ENCODE assay signal across 19 cellular contexts in the genomic region with DNA sequence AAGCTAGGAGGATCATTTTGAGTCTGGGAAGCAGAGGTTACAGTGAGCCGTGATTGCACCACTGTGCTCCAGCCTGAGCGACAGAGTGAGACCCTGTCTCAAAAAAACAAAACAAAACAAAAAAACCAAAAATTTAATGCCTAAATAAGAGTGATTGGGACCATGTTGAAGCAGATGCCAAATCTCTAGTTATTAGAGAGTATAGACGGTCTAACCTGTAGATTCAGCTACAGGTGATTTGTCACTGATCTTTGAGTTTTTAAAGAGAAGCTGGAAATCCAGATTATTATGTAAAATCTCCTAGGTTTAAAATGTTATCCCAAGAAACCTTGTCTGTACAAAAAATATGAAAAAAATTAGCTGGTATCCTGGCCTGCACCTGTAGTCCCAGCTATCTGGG. TPM values are rescaled to one million over a fixed set of nuclear protein-coding genes. Genes with fewer than 3 reads are reported as not detected.
DNase-seq lines count a peak whose midpoint lies in the region; ATAC-seq and TF ChIP-seq lines count a peak whose summit lies in the region.
"Had no signal": no experiment of that assay in that cellular context is flagged by ENCODE, and none has a peak within 500 bp of the region (broad histone marks: within the 10 kb centered on the region; RNA-seq: fewer than 3 reads in every experiment).

No MANE protein-coding gene starts in this region.

- ATAC-seq in effector memory CD8-positive, alpha-beta T cell (replicated peaks), result no peak
- no peak for ATAC-seq in GM18867 (IDR thresholded peaks at IDR 0.05; ENCODE audit: unreplicated experiment)

- H3K4me3 ChIP-seq in HEK293 (ENCODE audit: low read depth, low read length), result no peak overlapping the region
- H3K4me3 ChIP-seq: BLaER1, HAP-1 had no signal

- no peaks in the 10 kb centered on the region for H3K27me3 Mint-ChIP-seq in activated CD4-positive, alpha-beta T cell treated with anti-CD3 and anti-CD28 coated beads, Interleukin-2, amount 10 ng/mL, durations not matched to agents 24 days and 14 days
- H3K27me3 Mint-ChIP-seq in effector memory CD8-positive, alpha-beta T cell, result no peaks in the 10 kb centered on the region
- H3K27me3 Mint-ChIP-seq: B cell; CD4-positive, CD25-positive, alpha-beta regulatory T cell; CD8-positive, alpha-beta memory T cell had no signal

- CTCF ChIA-PET in HEK293 (lab: Yijun Ruan, JAX), result interaction anchor here (0.8 to 1.9 kb wide), 2 partner anchors 13 to 55 kb away, joined by 3 to 10 read pairs; no protein-coding TSS in a partner anchor

- H3K4me1 Mint-ChIP-seq in activated CD4-positive, alpha-beta T cell treated with anti-CD3 and anti-CD28 coated beads, Interleukin-2, amount 10 ng/mL, durations not matched to agents 24 days and 14 days, result peaks cover 34% of the 10 kb centered on the region
- peaks cover 34 to 59% of the 10 kb centered on the region in 2 donors for H3K4me1 Mint-ChIP-seq in effector memory CD8-positive, alpha-beta T cell (ENCODE audit: low read depth in 2 of 2)

- intact Hi-C loops in activated CD4-positive, alpha-beta T cell treated with anti-CD3 and anti-CD28 coated beads, Interleukin-2, amount 10 ng/mL, durations not matched to agents 24 days and 14 days (cut with micrococcal nuclease), result no loop called here

- H3K4me1 ChIP-seq in HEK293 (ENCODE audit: control insufficient read depth, insufficient read depth, low read length), result no peaks in the 10 kb centered on the region
- H3K4me1 ChIP-seq: HAP-1 had no signal

- peaks cover 48% of the 10 kb centered on the region for H3K36me3 Mint-ChIP-seq in activated CD4-positive, alpha-beta T cell treated with anti-CD3 and anti-CD28 coated beads, Interleukin-2, amount 10 ng/mL, durations not matched to agents 24 days and 14 days (ENCODE audit: low read depth)
- H3K36me3 Mint-ChIP-seq in effector memory CD8-positive, alpha-beta T cell (ENCODE audit: insufficient read depth), result peaks cover 58% of the 10 kb centered on the region

- DNase-seq in activated CD4-positive, alpha-beta T cell treated with anti-CD3 and anti-CD28 coated beads, Interleukin-2, amount 10 ng/mL, durations not matched to agents 24 days and 14 days, result no peak
- DNase-seq in activated CD4-positive, alpha-beta T cell treated with anti-CD3 and anti-CD28 coated beads, Interleukin-2, amount 50 U/mL, for 48 hours, result no peak
- no peak for DNase-seq in effector memory CD8-positive, alpha-beta T cell
- DNase-seq in islet precursor cell, result no peak
- DNase-seq: CD4-positive, CD25-positive, alpha-beta regulatory T cell; CD8-positive, alpha-beta memory T cell; DMS53; DMS79 treated with DMSO at 0.1 percent for 48 hours; GF-D8; GOT3 had no signal

- peaks cover 31 to 69% of the 10 kb centered on the region in 2 experiments for H3K36me3 ChIP-seq in HEK293 (ENCODE audit: control insufficient read depth in 2 of 2, insufficient read depth in 1 of 2, low read length in 2 of 2)

- POLR2A ChIA-PET in HEK293 (lab: Yijun Ruan, JAX), result interaction anchor here (0.9 to 1.1 kb wide), 2 partner anchors 19 to 29 kb away, joined by 3 to 4 read pairs; no protein-coding TSS in a partner anchor

- H3K27ac Mint-ChIP-seq in activated CD4-positive, alpha-beta T cell treated with anti-CD3 and anti-CD28 coated beads, Interleukin-2, amount 10 ng/mL, durations not matched to agents 24 days and 14 days, result peak overlapping the region; percentile 19
- peak overlapping the region; percentile 1 to 17 for H3K27ac Mint-ChIP-seq in effector memory CD8-positive, alpha-beta T cell
- H3K27ac Mint-ChIP-seq: B cell had no signal

- H3K4me3 Mint-ChIP-seq in activated CD4-positive, alpha-beta T cell treated with anti-CD3 and anti-CD28 coated beads, Interleukin-2, amount 10 ng/mL, durations not matched to agents 24 days and 14 days, result no peak overlapping the region
- no peak overlapping the region for H3K4me3 Mint-ChIP-seq in effector memory CD8-positive, alpha-beta T cell
- H3K4me3 Mint-ChIP-seq: B cell; CD8-positive, alpha-beta memory T cell had no signal

- no peaks in the 10 kb centered on the region for H3K9me3 Mint-ChIP-seq in activated CD4-positive, alpha-beta T cell treated with anti-CD3 and anti-CD28 coated beads, Interleukin-2, amount 10 ng/mL, durations not matched to agents 24 days and 14 days
- H3K9me3 Mint-ChIP-seq in effector memory CD8-positive, alpha-beta T cell, result no peaks in the 10 kb centered on the region
- H3K9me3 Mint-ChIP-seq: CD4-positive, CD25-positive, alpha-beta regulatory T cell; CD8-positive, alpha-beta memory T cell had no signal

- no peaks in the 10 kb centered on the region for H3K9me3 ChIP-seq in HEK293 (ENCODE audit: control insufficient read depth, insufficient read depth, low read depth, low read length)
- H3K9me3 ChIP-seq: HAP-1 had no signal

- no peak for TF ChIP-seq CTCF in HEK293 (tag by site-specific recombination; IDR thresholded peaks at IDR 0.05)

- no peak overlapping the region for H3K27ac ChIP-seq in HEK293 (ENCODE audit: extremely low read depth, low read depth, low read length)
- H3K27ac ChIP-seq: 22Rv1, BLaER1, C4-2B had no signal

TF ChIP-seq in HEK293, 187 proteins besides CTCF, POLR2A, EP300 and RAD21:
- TF ChIP-seq ZNF280D (tag by site-specific recombination; IDR thresholded peaks at IDR 0.05), result no peak
- TF ChIP-seq ZBTB44 (tag by site-specific recombination; IDR thresholded peaks at IDR 0.05), result no peak
- peak; percentile 85 for TF ChIP-seq SCRT2 (tag by site-specific recombination; IDR thresholded peaks at IDR 0.05)
- TF ChIP-seq SCRT1 (tag by site-specific recombination; IDR thresholded peaks at IDR 0.05; ENCODE audit: borderline replicate concordance), result peak; percentile 89

RNA-seq across cellular contexts. Expression of gene HDAC1, which starts 11.5 kb away (rescaled TPM):
- total RNA-seq in activated CD4-positive, alpha-beta T cell treated with anti-CD3 and anti-CD28 coated beads, Interleukin-2, amount 10 ng/mL, durations not matched to agents 24 days and 14 days, result 181 and 184 TPM in 2 replicates

RNA-seq across cellular contexts. Expression of gene MARCKSL1, which starts 32.7 kb away (rescaled TPM):
- total RNA-seq in activated CD4-positive, alpha-beta T cell treated with anti-CD3 and anti-CD28 coated beads, Interleukin-2, amount 10 ng/mL, durations not matched to agents 24 days and 14 days, result 34.8 and 36.6 TPM in 2 replicates

RNA-seq across cellular contexts. Expression of gene LCK, which starts 52.3 kb away (rescaled TPM):
- total RNA-seq in activated CD4-positive, alpha-beta T cell treated with anti-CD3 and anti-CD28 coated beads, Interleukin-2, amount 10 ng/mL, durations not matched to agents 24 days and 14 days, result 240 and 248 TPM in 2 replicates
- total RNA-seq: G401 had no signal

RNA-seq across cellular contexts. Expression of gene FAM167B, which starts 56.3 kb away (rescaled TPM):
- total RNA-seq in activated CD4-positive, alpha-beta T cell treated with anti-CD3 and anti-CD28 coated beads, Interleukin-2, amount 10 ng/mL, durations not matched to agents 24 days and 14 days, result 0.23 and 0.57 TPM in 2 replicates
- total RNA-seq: Daoy, G401 had no signal

RNA-seq across cellular contexts. Expression of gene FAM229A, which starts 58.9 kb away (rescaled TPM):
- 4.2 and 4.4 TPM in 2 replicates for total RNA-seq in activated CD4-positive, alpha-beta T cell treated with anti-CD3 and anti-CD28 coated beads, Interleukin-2, amount 10 ng/mL, durations not matched to agents 24 days and 14 days
